13 cellular contexts compared by ENCODE assay signal in the genomic region with DNA sequence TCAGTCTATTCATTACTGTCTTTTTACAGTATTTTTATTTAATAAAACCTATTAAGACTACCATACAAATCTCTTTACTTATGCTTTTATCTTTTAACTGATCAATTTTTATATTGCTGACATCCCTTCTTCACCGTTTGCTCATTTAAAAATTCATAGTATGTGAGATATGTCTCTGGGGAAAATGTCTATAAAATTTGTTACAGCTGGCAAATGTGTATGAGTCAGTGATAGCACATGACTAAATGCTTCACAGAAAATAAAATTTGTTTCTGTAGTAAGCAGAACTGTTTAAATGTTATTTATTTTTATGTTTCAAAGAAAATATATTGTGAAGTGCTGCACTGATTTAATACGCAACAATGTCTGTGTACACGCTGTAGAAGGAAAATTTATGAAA.
"Had no signal": no experiment of that assay in that cellular context is flagged by ENCODE, and none has a peak within 500 bp of the region (broad histone marks: within the 10 kb centered on the region; RNA-seq: fewer than 3 reads in every experiment).

No MANE protein-coding gene starts in this region.

- DNase-seq: activated CD4-positive, alpha-beta T cell treated with anti-CD3 and anti-CD28 coated beads, Interleukin-2, amount 50 U/mL, for 48 hours; activated naive CD4-positive, alpha-beta T cell treated with anti-CD3 and anti-CD28 coated beads for 36 hours; activated naive CD8-positive, alpha-beta T cell treated with anti-CD3 and anti-CD28 coated beads, Interleukin-2, amount 50 U/mL, for 24 hours; islet precursor cell; naive B cell; ovary; right lobe of liver; T1000 had no signal

- H3K4me3 Mint-ChIP-seq: activated naive CD4-positive, alpha-beta T cell treated with anti-CD3 and anti-CD28 coated beads for 36 hours; activated naive CD8-positive, alpha-beta T cell treated with anti-CD3 and anti-CD28 coated beads, Interleukin-2, amount 50 U/mL, for 24 hours; naive B cell; stimulated activated naive CD8-positive, alpha-beta T cell treated with anti-CD3 and anti-CD28 coated beads, Interleukin-15, Interleukin-2, amounts not matched to agents 100 ng/mL and 50 ng/mL, for 24 hours; type B pancreatic cell had no signal

- H3K9me3 Mint-ChIP-seq: activated naive CD4-positive, alpha-beta T cell treated with anti-CD3 and anti-CD28 coated beads for 36 hours; activated naive CD8-positive, alpha-beta T cell treated with anti-CD3 and anti-CD28 coated beads, Interleukin-2, amount 50 U/mL, for 24 hours; activated T-helper 2 cell treated with anti-CD3 and anti-CD28 coated beads, Interferon-gamma antibody, Interleukin-2, Interleukin-4, amounts not matched to agents 10 μg/mL and 5 μg/mL and 100 μg/mL, durations not matched to agents 14 hours and 24 hours and 36 hours; stimulated activated naive CD8-positive, alpha-beta T cell treated with anti-CD3 and anti-CD28 coated beads, Interleukin-15, Interleukin-2, amounts not matched to agents 100 ng/mL and 50 ng/mL, for 24 hours; type B pancreatic cell had no signal

- H3K4me3 ChIP-seq: ovary, right lobe of liver had no signal

- H3K27me3 ChIP-seq: ovary, right lobe of liver had no signal

- ATAC-seq: activated CD4-positive, CD25-positive, alpha-beta regulatory T cell treated with anti-CD3 and anti-CD28 coated beads, Interleukin-2, amount 50 U/mL, for 24 hours; activated naive CD8-positive, alpha-beta T cell treated with anti-CD3 and anti-CD28 coated beads, Interleukin-2, amount 50 U/mL, for 24 hours; left lobe of liver; right lobe of liver had no signal

- H3K9me3 ChIP-seq: ovary, right lobe of liver had no signal

- H3K27ac ChIP-seq: ovary, right lobe of liver had no signal

- H3K27ac Mint-ChIP-seq: activated naive CD4-positive, alpha-beta T cell treated with anti-CD3 and anti-CD28 coated beads for 36 hours; activated naive CD8-positive, alpha-beta T cell treated with anti-CD3 and anti-CD28 coated beads, Interleukin-2, amount 50 U/mL, for 24 hours; activated T-helper 2 cell treated with anti-CD3 and anti-CD28 coated beads, Interferon-gamma antibody, Interleukin-2, Interleukin-4, amounts not matched to agents 10 μg/mL and 5 μg/mL and 100 μg/mL, durations not matched to agents 14 hours and 24 hours and 36 hours; naive B cell; stimulated activated naive CD8-positive, alpha-beta T cell treated with anti-CD3 and anti-CD28 coated beads, Interleukin-15, Interleukin-2, amounts not matched to agents 100 ng/mL and 50 ng/mL, for 24 hours; type B pancreatic cell had no signal

- H3K4me1 ChIP-seq: right lobe of liver had no signal

- H3K27me3 Mint-ChIP-seq: activated naive CD8-positive, alpha-beta T cell treated with anti-CD3 and anti-CD28 coated beads, Interleukin-2, amount 50 U/mL, for 24 hours; naive B cell; stimulated activated naive CD8-positive, alpha-beta T cell treated with anti-CD3 and anti-CD28 coated beads, Interleukin-15, Interleukin-2, amounts not matched to agents 100 ng/mL and 50 ng/mL, for 24 hours; type B pancreatic cell had no signal

- H3K36me3 Mint-ChIP-seq: naive B cell had no signal

- H3K36me3 ChIP-seq: ovary, right lobe of liver had no signal

- H3K4me1 Mint-ChIP-seq: activated naive CD8-positive, alpha-beta T cell treated with anti-CD3 and anti-CD28 coated beads, Interleukin-2, amount 50 U/mL, for 24 hours had no signal
